In genomic region chr1:179953974-179954493, GRCh38 we compare ENCODE assay signal across 8 cellular contexts. TPM values are rescaled to one million over a fixed set of nuclear protein-coding genes. Genes with fewer than 3 reads are reported as not detected.
DNase-seq lines count a peak whose midpoint lies in the region; ATAC-seq, FAIRE-seq and TF ChIP-seq lines count a peak whose summit lies in the region.

No MANE protein-coding gene starts in this region.

- H3K36me3 ChIP-seq in BJ (ENCODE audit: control insufficient read depth, insufficient read depth, low read length) (no peaks in the 10 kb centered on the region), Karpas-422 (ENCODE audit: insufficient read depth, low read length) (0 out of 2 replicates have a peak, but pooled peaks cover 3% of the 10 kb centered on the region), K562 (ENCODE audit: control insufficient read depth, insufficient read depth, low read length) (no peaks in the 10 kb centered on the region; the same call in 2 of the 3 replicates)

- FAIRE-seq in K562 (lab: Jason Lieb, UNC), result no peak

- 4% methylated on average over 19 of the region's 19 CpGs for WGBS in K562 (ENCODE audit: insufficient coverage, low coverage, missing lambda C conversion rate)

- 0 out of 4 replicates have a peak, but pooled peaks of 1 of the 2 experiments have one; percentile 29 for TF ChIP-seq RAD21 in K562 (CRISPR knock-in tag; conservative IDR thresholded peaks at IDR 0.05 in 1 of 2, IDR thresholded peaks at IDR 0.05 in 1 of 2)

- no peak for TF ChIP-seq POLR2A in K562 (conservative IDR thresholded peaks at IDR 0.05)

- TSS peak; percentile 97 for BruUV-seq in K562 (replicated peaks; lab: Mats Ljungman, UMichigan)

- in situ Hi-C loops in K562 (cut with MboI), result no loop called here

- H3K27me3 ChIP-seq in BJ (ENCODE audit: control insufficient read depth, insufficient read depth, low read length), result no peaks in the 10 kb centered on the region
- H3K27me3 ChIP-seq in Karpas-422 (ENCODE audit: low read length), result no peaks in the 10 kb centered on the region
- H3K27me3 ChIP-seq in K562 (ENCODE audit: control insufficient read depth in 2 of 2, insufficient read depth in 2 of 2, low read length in 2 of 2), result no peaks in the 10 kb centered on the region

- peak overlapping the region; percentile 79 for H3K27ac ChIP-seq in Karpas-422 (ENCODE audit: low read length)
- peak overlapping the region; percentile 86 for H3K27ac ChIP-seq in K562 (ENCODE audit: extremely low read depth, low read depth, low read length)

- peak overlapping the region; percentile 76 for H2AFZ ChIP-seq in Karpas-422 (ENCODE audit: low read length)
- H2AFZ ChIP-seq in K562 (ENCODE audit: low read depth, low read length), result peak overlapping the region; percentile 99

- H3K9me3 ChIP-seq in Karpas-422 (ENCODE audit: low read length) (no peaks in the 10 kb centered on the region), K562 (replicated peaks; ENCODE audit: control insufficient read depth, insufficient read depth, low read depth, low read length) (no peaks in the 10 kb centered on the region)

- POLR2A ChIA-PET in BJ (lab: Charles Lee), result no interaction called here
- POLR2A ChIA-PET in K562 (lab: Yijun Ruan, JAX), result interaction anchor here (0.6 to 2.2 kb wide), 8 partner anchors 9 to 104 kb away, joined by 3 to 10 read pairs (median 3); partner anchors contain the start of gene TOR1AIP1

- H3K4me1 ChIP-seq in Karpas-422 (ENCODE audit: low read length) (peaks cover 54% of the 10 kb centered on the region), K562 (replicated peaks in 1 of 2; ENCODE audit: control insufficient read depth in 2 of 2, insufficient read depth in 2 of 2, low read length in 2 of 2) (peaks cover 4% of the 10 kb centered on the region in 2 experiments; a peak in 3 of 5 replicates)

- peak overlapping the region; percentile 75 for H3K9ac ChIP-seq in Karpas-422 (ENCODE audit: low read length)
- peak overlapping the region; percentile 93 to 98 for H3K9ac ChIP-seq in K562 (ENCODE audit: insufficient read depth in 1 of 2, low read depth in 2 of 2, low read length in 2 of 2)

- ATAC-seq in GM21367 (IDR thresholded peaks at IDR 0.05; ENCODE audit: unreplicated experiment) (peak; percentile 15), K562 (peak; percentile 4)

- H4K20me1 ChIP-seq in Karpas-422 (ENCODE audit: insufficient read depth, low read depth, low read length) (0 out of 2 replicates have a peak, but pooled peaks cover 5% of the 10 kb centered on the region), K562 (replicated peaks; ENCODE audit: control insufficient read depth, insufficient read depth, low read length) (peaks cover 15% of the 10 kb centered on the region; the same call in 1 of the 2 replicates)

- no peaks in the 10 kb centered on the region for H3K9me1 ChIP-seq in K562 (ENCODE audit: control insufficient read depth, insufficient read depth, low read length)

- TF ChIP-seq EP300 in K562 (IDR thresholded peaks at IDR 0.05; ENCODE audit: low read length), result no peak

- peak; percentile 40 for TF ChIP-seq CTCF in BJ (IDR thresholded peaks at IDR 0.05; ENCODE audit: insufficient read depth, low read depth, low read length)
- TF ChIP-seq CTCF in K562 (IDR thresholded peaks at IDR 0.05 in 2 of 3, conservative IDR thresholded peaks at IDR 0.05 in 1 of 3; ENCODE audit: insufficient read depth in 2 of 3, low read depth in 1 of 3, low read length in 3 of 3), result peak in 2 of 3 experiments; percentile 37 to 43; a peak in 2 of 6 replicates

- H3K9me2 ChIP-seq in Karpas-422 (replicated peaks; ENCODE audit: insufficient read depth, low read length), result no peaks in the 10 kb centered on the region; the same call in 1 of the 2 replicates

- H3K4me3 ChIP-seq in BJ (ENCODE audit: low read depth, low read length) (peak overlapping the region; percentile 94), Karpas-422 (ENCODE audit: low read length) (peak overlapping the region; percentile 83), K562 (peak overlapping the region; percentile 84)

- peak overlapping the region; percentile 82 for H3K4me2 ChIP-seq in Karpas-422 (ENCODE audit: low read depth, low read length, poor library complexity, severe bottlenecking)
- H3K4me2 ChIP-seq in K562 (ENCODE audit: insufficient read depth, low read length), result peak overlapping the region; percentile 97

- CTCF ChIA-PET in BJ (lab: Yijun Ruan, JAX) (interaction anchor here (1.1 to 1.9 kb wide), 4 partner anchors 14 to 255 kb away, joined by 3 to 4 read pairs (median 4); no protein-coding TSS in a partner anchor), K562 (lab: Yijun Ruan, JAX; ENCODE audit: low intra/inter-chr PET ratio) (interaction anchor here (0.9 to 1.0 kb wide), 2 partner anchors 72 to 76 kb away, joined by 3 to 4 read pairs; partner anchors contain the start of gene TOR1AIP1)

- H3K79me2 ChIP-seq in Karpas-422 (ENCODE audit: low read length) (peaks cover 45% of the 10 kb centered on the region), K562 (ENCODE audit: control insufficient read depth, insufficient read depth, low read length) (peaks cover 56% of the 10 kb centered on the region)

- intact Hi-C loops in K562 (cut with micrococcal nuclease), result loop anchor here (2.0 to 5.0 kb wide), 2 partner anchors 71 to 223 kb away; partner anchors contain the start of gene TOR1AIP1

- no peak for DNase-seq in BJ (ENCODE audit: low read depth)
- peak; percentile 80 for DNase-seq in Karpas-422
- peak; percentile 60 for DNase-seq in SW480 (ENCODE audit: low spot score)
- DNase-seq in K562 (ENCODE audit: extremely low read depth in 1 of 4, low spot score in 3 of 4), result peak in 3 of 4 experiments; percentile 19 to 67 (median 32)
- peak; percentile 74 for DNase-seq in kidney glomerular epithelial cell (lab: John Stamatoyannopoulos, UW)
- DNase-seq in stimulated activated CD4-positive, alpha-beta T cell treated with anti-CD3 and anti-CD28 coated beads, Interleukin-4, amount 100 ng/mL, for 48 hours (ENCODE audit: low read depth in 2 of 2), result peak; percentile 27 to 28
- no peak for DNase-seq in Ammon's horn (ENCODE audit: low spot score)

TF ChIP-seq in K562, 482 proteins besides CTCF, POLR2A, EP300 and RAD21 (continues in another document):
- TF ChIP-seq E2F5 (CRISPR knock-in tag; IDR thresholded peaks at IDR 0.05) (0 out of 2 replicates have a peak, but pooled peaks have one; percentile 21), MXD1 (CRISPR knock-in tag; IDR thresholded peaks at IDR 0.05; ENCODE audit: borderline replicate concordance, poor library complexity, severe bottlenecking) (no peak), ZNF639 (CRISPR knock-in tag; conservative IDR thresholded peaks at IDR 0.05 in 1 of 2, IDR thresholded peaks at IDR 0.05 in 1 of 2) (no peak), CREB1 (IDR thresholded peaks at IDR 0.05) (no peak), CREB1 (CRISPR knock-in tag; IDR thresholded peaks at IDR 0.05) (no peak), TOE1 (IDR thresholded peaks at IDR 0.05; ENCODE audit: borderline replicate concordance) (peak; percentile 34; the same call in 1 of the 2 replicates), TOE1 (CRISPR knock-in tag; IDR thresholded peaks at IDR 0.05; ENCODE audit: borderline replicate concordance, low read depth) (no peak), ELF1 (tag; IDR thresholded peaks at IDR 0.05) (peak; percentile 42; the same call in 1 of the 2 replicates), TCF7 (IDR thresholded peaks at IDR 0.05; ENCODE audit: borderline replicate concordance) (no peak), DPF2 (IDR thresholded peaks at IDR 0.05) (peak; percentile 65)

RNA-seq across cellular contexts. Expression of gene CEP350, which starts 0.6 kb away (rescaled TPM):
- polyA plus RNA-seq in BJ (2011; rRNA removed) (5.4 and 9.9 TPM in 2 replicates), K562 (2011; rRNA removed) (17.7 and 23.3 TPM in 2 replicates), K562 (2014; fragmentation: Illumina TruSeq; extraction: Trizol) (23.0 and 28.0 TPM in 2 replicates), K562 (2014; fragmentation: Nextera tagmentation; extraction: Ambion mirVana) (1 to 10 TPM; 8.3 to 8.7 TPM), K562 (2014; rRNA removed) (17.1 and 20.4 TPM in 2 replicates)
- 16.6 and 23.1 TPM in 2 replicates for polyA minus RNA-seq in BJ (2011; rRNA and poly(A)+ RNA removed)
- total RNA-seq in Karpas-422 (2014; rRNA removed; shearing (Covaris generic); ENCODE audit: low replicate concordance), result 72.3 and 117 TPM in 2 replicates
- 27.4 and 114 TPM in 2 replicates for total RNA-seq in K562 (2011; cell fraction: chromatin; rRNA removed; ENCODE audit: low replicate concordance)
- 19.5 and 31.2 TPM in 2 replicates for total RNA-seq in K562 (2011; cell fraction: nucleolus; rRNA removed)
- total RNA-seq in K562 (2011; cell fraction: nucleoplasm; rRNA removed), result 38.1 and 40.1 TPM in 2 replicates
- total RNA-seq in K562 (2014; rRNA removed) (30.4 and 34.2 TPM in 2 replicates), K562 (2014; rRNA removed; fragmentation: Illumina TruSeq; extraction: Trizol) (56.0 and 66.8 TPM in 2 replicates), K562 (2015; rRNA removed; fragmentation: Illumina TruSeq; extraction: Trizol) (57.7 and 64.3 TPM in 2 replicates), K562 (2021) (39.5 and 42.2 TPM in 2 replicates)
- 4.5 and 8.3 TPM in 2 replicates for polyA plus RNA-seq in K562 (2011; cell fraction: cytosol; rRNA removed)
- polyA plus RNA-seq in K562 (2011; cell fraction: nucleus; rRNA removed), result 13.5 and 20.3 TPM in 2 replicates
- 17.6 and 18.7 TPM in 2 replicates for polyA plus RNA-seq in K562 (2012)
- polyA minus RNA-seq in K562 (2011; rRNA and poly(A)+ RNA removed), result 94.1 and 107 TPM in 2 replicates
- 29.8 and 44.2 TPM in 2 replicates for polyA minus RNA-seq in K562 (2011; cell fraction: cytosol; rRNA and poly(A)+ RNA removed)
- polyA minus RNA-seq in K562 (2011; cell fraction: nucleus; rRNA and poly(A)+ RNA removed), result 34.6 and 77.2 TPM in 2 replicates

Comparison
In these comparisons a context has a peak if more than half of its experiments do, and no peak if none do; other contexts are left out.
1. DNase-seq: peak in Karpas-422 (single experiment), SW480 (single experiment), K562 (3 of 4), kidney glomerular epithelial cell (single experiment) and stimulated activated CD4-positive, alpha-beta T cell treated with anti-CD3 and anti-CD28 coated beads, Interleukin-4, amount 100 ng/mL, for 48 hours (2 of 2); none in BJ (single experiment) and Ammon's horn (single experiment).
2. Peak in every context shown above with its lines, with median percentiles within 50 percentile points of each other: H3K4me3 ChIP-seq.